In genomic region chr22:41844513-41844912, GRCh38 we compare ENCODE assay signal across 2 cellular contexts.
TF ChIP-seq lines count a peak whose summit lies in the region.

No MANE protein-coding gene starts in this region.

TF ChIP-seq in HEK293, 187 proteins besides CTCF, POLR2A, EP300 and RAD21:
- TF ChIP-seq ZBTB10 (tag by site-specific recombination; IDR thresholded peaks at IDR 0.05) (no peak), YY1 (tag by site-specific recombination; IDR thresholded peaks at IDR 0.05) (no peak), ZNF580 (tag by site-specific recombination; IDR thresholded peaks at IDR 0.05) (no peak), ZNF600 (tag by site-specific recombination; IDR thresholded peaks at IDR 0.05) (peak; percentile 47; the same call in 1 of the 2 replicates), ZXDB (tag by site-specific recombination; IDR thresholded peaks at IDR 0.05) (no peak), OSR2 (tag by site-specific recombination; IDR thresholded peaks at IDR 0.05) (no peak), ZBTB26 (tag by site-specific recombination; optimal IDR thresholded peaks at IDR 0.05) (no peak)
TF ChIP-seq in HEK293: peak in this region for 1.

TF ChIP-seq in K562, 482 proteins besides CTCF, POLR2A, EP300 and RAD21:
- TF ChIP-seq FOXM1 (IDR thresholded peaks at IDR 0.05; ENCODE audit: low read depth) (no peak), FOXM1 (CRISPR knock-in tag; IDR thresholded peaks at IDR 0.05; ENCODE audit: low read depth) (no peak), ADNP (tag; IDR thresholded peaks at IDR 0.05) (0 out of 2 replicates have a peak, but pooled peaks have one; percentile 6), MYC (IDR thresholded peaks at IDR 0.05; ENCODE audit: low read depth, low read length) (peak; percentile 39; the same call in 1 of the 2 replicates), MYC (CRISPR knock-in tag; IDR thresholded peaks at IDR 0.05; ENCODE audit: borderline replicate concordance, low read depth) (no peak)
